Comparison of ENCODE assay signal across 21 cellular contexts in the genomic region with DNA sequence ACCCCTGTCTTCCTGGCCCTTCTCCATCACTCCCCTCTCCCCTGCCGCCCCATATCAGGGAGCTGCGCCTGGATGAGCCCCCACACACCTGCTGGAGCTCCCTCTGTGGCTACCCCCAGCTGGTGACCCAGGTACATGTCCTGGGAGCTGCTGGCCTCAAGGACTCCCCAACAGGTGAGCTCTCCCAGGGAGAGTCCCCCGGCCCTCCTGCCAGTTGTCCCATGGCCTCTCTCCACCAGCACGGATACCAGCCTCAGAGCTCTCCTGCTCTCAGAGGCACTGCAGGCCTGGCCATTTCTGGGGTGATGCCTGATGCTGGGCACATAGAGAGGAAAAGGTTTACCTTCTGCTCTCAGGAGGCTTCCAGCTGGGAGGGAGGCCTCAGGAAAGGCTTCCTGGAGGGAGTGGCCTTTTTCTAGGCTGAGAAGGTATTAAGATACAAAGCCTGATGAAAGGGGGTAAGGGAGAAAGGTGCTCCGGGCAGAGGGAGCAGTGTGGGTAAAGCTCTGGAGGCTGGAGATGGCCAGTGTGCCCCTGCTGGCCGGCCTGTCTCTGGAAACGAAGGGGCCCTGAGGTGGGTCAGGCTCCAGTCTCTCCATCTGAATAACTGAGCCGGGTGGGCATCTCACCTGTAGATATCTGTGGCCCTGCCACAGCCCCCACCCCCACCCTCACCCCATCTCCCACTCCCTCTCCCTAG. TPM values are rescaled to one million over a fixed set of nuclear protein-coding genes. Genes with fewer than 3 reads are reported as not detected.
"Had no signal": no experiment of that assay in that cellular context is flagged by ENCODE, and none has a peak within 500 bp of the region (broad histone marks: within the 10 kb centered on the region; RNA-seq: fewer than 3 reads in every experiment).

No MANE protein-coding gene starts in this region.

- H3K36me3 ChIP-seq: MG63, SJCRH30 had no signal

- ATAC-seq: SK-N-SH treated with all-trans-retinoic acid at 6 μM for 48 hours had no signal

- H3K27me3 ChIP-seq: MG63, SJCRH30 had no signal

- DNase-seq: KBM-7, MG63, NCI-H1092, NCI-H1105 treated with DMSO at 0.1 percent for 48 hours, NCI-H1417 treated with DMSO at 0.1 percent for 48 hours, NCI-H146, NCI-H1694 treated with DMSO at 0.1 percent for 48 hours, NCI-H1930, NCI-H2081, NCI-H2107, NCI-H2227 treated with DMSO at 0.1 percent for 48 hours, NCI-H526 treated with DMSO at 0.1 percent for 48 hours, NCI-H774, RPMI8226, SHP77 treated with DMSO at 0.1 percent for 48 hours, SJCRH30 had no signal

- H3K4me3 ChIP-seq: MG63, SJCRH30 had no signal

- H3K4me1 ChIP-seq: SJCRH30 had no signal

- H3K27ac ChIP-seq: HL-60, SJCRH30 had no signal

- FAIRE-seq: HTR-8/SVneo, RCC 7860 had no signal

- H3K9me3 ChIP-seq: MG63, SJCRH30 had no signal

RNA-seq across cellular contexts. Expression of gene OMP, which starts 19.4 kb away (rescaled TPM):
- total RNA-seq: NCI-H460 had no signal
